8 cellular contexts compared by ENCODE assay signal in genomic region chr3:146589899-146590508, GRCh38. TPM values are rescaled to one million over a fixed set of nuclear protein-coding genes. Genes with fewer than 3 reads are reported as not detected.
A peak's percentile ranks its signal among the peaks of the same experiment; 100 is the strongest.
DNase-seq lines count a peak whose midpoint lies in the region; ATAC-seq and TF ChIP-seq lines count a peak whose summit lies in the region.

No MANE protein-coding gene starts in this region.

- 0% methylated on average over 1 of the region's 1 CpG for WGBS in mammary epithelial cell (ENCODE audit: low coverage, missing lambda C conversion rate)

- in situ Hi-C loops in mammary epithelial cell (cut with MboI; ENCODE audit: low sequenced_read_pairs in 2 of 2), result loop anchor here (10.0 to 25.0 kb wide), 3 partner anchors 375 to 528 kb away; no protein-coding TSS in a partner anchor

- peak overlapping the region; percentile 35 for H3K4me2 ChIP-seq in mammary epithelial cell (ENCODE audit: insufficient read depth, low read depth, low read length)

- peak; percentile 51 to 68 for TF ChIP-seq CTCF in mammary epithelial cell (conservative IDR thresholded peaks at IDR 0.05 in 1 of 2, IDR thresholded peaks at IDR 0.05 in 1 of 2; ENCODE audit: extremely low read depth in 1 of 2, insufficient read depth in 1 of 2, low read depth in 1 of 2, low read length in 2 of 2)

- H3K9ac ChIP-seq in mammary epithelial cell (ENCODE audit: insufficient read depth, low read length), result no peak overlapping the region

- intact Hi-C loops in mammary epithelial cell (cut with micrococcal nuclease), result loop anchor here (1.0 kb wide), 1 partner anchor 51 kb away; no protein-coding TSS in a partner anchor

- H3K9me3 ChIP-seq in mammary epithelial cell (replicated peaks; ENCODE audit: insufficient read depth, low read length), result no peaks in the 10 kb centered on the region

- peak in 2 of 3 experiments; percentile 17 to 76 for DNase-seq in NCI-H1417 (lab: John Stamatoyannopoulos, UW)
- DNase-seq in NCI-H1417 treated with DMSO at 0.1 percent for 48 hours (lab: John Stamatoyannopoulos, UW), result no peak
- DNase-seq in NCI-H524 treated with DMSO at 0.1 percent for 48 hours (lab: John Stamatoyannopoulos, UW), result peak; percentile 10
- peak; percentile 36 for DNase-seq in mammary epithelial cell
- peak; percentile 68 for DNase-seq in medulla oblongata (ENCODE audit: extremely low spot score)
- no peak for DNase-seq in T-cell

- dilution Hi-C loops in mammary epithelial cell (cut with HindIII; ENCODE audit: low sequenced_read_pairs), result no loop called here

- H3K27me3 ChIP-seq in mammary epithelial cell (ENCODE audit: insufficient read depth, low read length), result no peaks in the 10 kb centered on the region

- no peaks in the 10 kb centered on the region for H3K9me3 Mint-ChIP-seq in T-cell

- H3K36me3 Mint-ChIP-seq in T-cell, result no peaks in the 10 kb centered on the region

- H3K27me3 Mint-ChIP-seq in T-cell, result peaks cover 0 to 5% of the 10 kb centered on the region in 2 donors

- ATAC-seq in HG02870 (IDR thresholded peaks at IDR 0.05; ENCODE audit: unreplicated experiment) (peak; percentile 45), GM19324 (IDR thresholded peaks at IDR 0.05; ENCODE audit: low FRiP score, unreplicated experiment) (no peak), T-cell (replicated peaks in 1 of 4) (no peak)

- H3K4me3 ChIP-seq in mammary epithelial cell (replicated peaks in 1 of 3; ENCODE audit: insufficient read depth in 1 of 3, low read depth in 2 of 3, low read length in 3 of 3), result no peak overlapping the region

- no TSS peak for BruUV-seq in mammary epithelial cell (replicated peaks; lab: Mats Ljungman, UMichigan)

- H2AFZ ChIP-seq in mammary epithelial cell (ENCODE audit: low read depth, low read length), result no peak overlapping the region

- no peak overlapping the region for H3K27ac Mint-ChIP-seq in T-cell

- H3K4me1 Mint-ChIP-seq in T-cell, result no peaks in the 10 kb centered on the region

- H3K79me2 ChIP-seq in mammary epithelial cell (ENCODE audit: insufficient read depth, low read length), result no peaks in the 10 kb centered on the region

- H3K4me3 Mint-ChIP-seq in T-cell, result no peak overlapping the region

- POLR2A ChIA-PET in T-cell (lab: Charles Lee), result no interaction called here

- peaks cover 5% of the 10 kb centered on the region for H3K4me1 ChIP-seq in mammary epithelial cell (ENCODE audit: insufficient read depth, low read length)

- no peak overlapping the region for H3K27ac ChIP-seq in mammary epithelial cell (ENCODE audit: insufficient read depth, low read depth, low read length)

- no peaks in the 10 kb centered on the region for H4K20me1 ChIP-seq in mammary epithelial cell (ENCODE audit: insufficient read depth, low read length)

- H3K36me3 ChIP-seq in mammary epithelial cell (ENCODE audit: insufficient read depth, low read length), result no peaks in the 10 kb centered on the region

- CTCF ChIA-PET in mammary epithelial cell (lab: Charles Lee; ENCODE audit: low non-redundant PET) (interaction anchor here (0.6 kb wide), 2 partner anchors 45 to 519 kb away, joined by 3 to 5 read pairs; no protein-coding TSS in a partner anchor), T-cell (lab: Charles Lee) (interaction anchor here (1.0 to 1.1 kb wide), 3 partner anchors 9 to 370 kb away, joined by 3 read pairs; no protein-coding TSS in a partner anchor)

RNA-seq across cellular contexts. Expression of gene PLSCR5, which starts 15.1 kb away (rescaled TPM):
- total RNA-seq in mammary epithelial cell (not detected), T-cell (not detected)
- not detected for polyA plus RNA-seq in mammary epithelial cell
- polyA minus RNA-seq in mammary epithelial cell, result not detected

RNA-seq across cellular contexts. Expression of gene PLSCR1, which starts 45.6 kb away (rescaled TPM):
- total RNA-seq in mammary epithelial cell, result 10 to 100 TPM; 23.0 to 53.8 TPM
- 38.6 TPM for polyA plus RNA-seq in mammary epithelial cell
- polyA minus RNA-seq in mammary epithelial cell, result 38.9 TPM
- 10 to 100 TPM; 13.5 to 23.0 (median 16.4) TPM for total RNA-seq in T-cell

Comparison
In these comparisons a context has a peak if more than half of its experiments do, and no peak if none do; other contexts are left out.
1. DNase-seq: peak in NCI-H1417 (2 of 3), NCI-H524 treated with DMSO at 0.1 percent for 48 hours (single experiment), mammary epithelial cell (single experiment) and medulla oblongata (single experiment); none in NCI-H1417 treated with DMSO at 0.1 percent for 48 hours (single experiment) and T-cell (0 of 34).